ENCODE assay signal across 8 cellular contexts in the genomic region with DNA sequence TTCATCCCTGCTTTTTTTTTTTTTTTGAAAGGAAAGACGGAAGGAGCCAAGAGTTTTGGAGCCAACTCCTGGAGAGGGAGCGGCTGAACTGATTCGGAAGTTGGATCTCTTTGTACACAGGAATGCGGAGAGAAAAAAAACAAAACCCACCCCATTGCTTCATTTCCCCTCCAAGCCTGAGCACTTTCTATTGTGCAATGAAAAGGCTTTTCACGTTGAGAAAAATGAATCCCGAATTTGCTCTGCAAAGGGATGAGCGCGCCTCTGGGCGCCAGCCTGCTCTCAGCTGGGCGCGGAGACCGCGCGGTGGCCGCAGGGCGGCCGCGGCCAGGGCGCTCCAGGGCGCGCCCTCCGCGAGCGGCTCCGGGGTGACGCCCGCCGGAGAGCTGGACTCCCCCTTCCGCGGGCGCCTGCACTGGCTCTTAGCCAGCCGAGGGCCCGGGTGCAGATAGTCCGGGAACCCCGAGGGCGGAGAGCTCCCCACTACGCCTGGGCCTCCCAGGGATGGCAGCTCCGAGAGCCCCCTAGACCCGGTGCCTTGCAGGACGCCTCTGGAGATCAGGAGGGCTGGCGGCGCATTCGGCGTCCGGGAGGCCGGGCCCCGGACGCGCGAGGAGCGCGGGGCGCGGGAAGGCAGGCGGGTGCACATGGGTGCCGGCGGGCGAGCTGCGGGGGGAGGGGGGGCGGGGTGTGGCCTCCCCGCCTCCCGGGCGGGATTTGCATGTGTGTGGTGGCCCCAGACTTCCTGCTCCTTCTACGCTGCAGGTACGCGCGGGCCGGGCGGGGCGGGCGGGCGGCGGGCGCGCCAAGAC. TPM values are rescaled to one million over a fixed set of nuclear protein-coding genes. Genes with fewer than 3 reads are reported as not detected.
DNase-seq lines count a peak whose midpoint lies in the region; ATAC-seq, FAIRE-seq and TF ChIP-seq lines count a peak whose summit lies in the region.

A gene (plus strand): TSS at position 739 of the 812 bp plus-strand sequence. CDS start 281 bp downstream, outside the sequence.

- peak within 1 kb of the TSS; percentile 87 for H3K4me2 ChIP-seq in PC-9

- H3K9me2 ChIP-seq in PC-9 (ENCODE audit: insufficient read depth), result no peaks in the 10 kb centered on the region

- BruUV-seq in PC-9 (replicated peaks; lab: Mats Ljungman, UMichigan), result no TSS peak

- no peaks in the 10 kb centered on the region for H3K9me3 Mint-ChIP-seq in activated T-helper 17 cell treated with anti-CD3 and anti-CD28 coated beads, Interleukin-2, amount 50 U/mL, for 72 hours
- H3K9me3 Mint-ChIP-seq in type B pancreatic cell, result no peaks in the 10 kb centered on the region

- ATAC-seq in GM18868 (IDR thresholded peaks at IDR 0.05; ENCODE audit: unreplicated experiment) (peak; percentile 71), HG03175 (IDR thresholded peaks at IDR 0.05; ENCODE audit: unreplicated experiment) (peak; percentile 84), pancreas (peak; percentile 72 to 84 (median 80))
- peak; percentile 90 for ATAC-seq in activated T-helper 17 cell treated with anti-CD3 and anti-CD28 coated beads, Interleukin-2, amount 50 U/mL, for 72 hours (replicated peaks)

- H3K79me2 ChIP-seq in PC-9 (ENCODE audit: low read depth), result peaks cover 45% of the 10 kb centered on the region

- H3K27me3 Mint-ChIP-seq in activated T-helper 17 cell treated with anti-CD3 and anti-CD28 coated beads, Interleukin-2, amount 50 U/mL, for 72 hours, result no peaks in the 10 kb centered on the region
- peaks cover 46% of the 10 kb centered on the region for H3K27me3 Mint-ChIP-seq in type B pancreatic cell

- peak; percentile 83 for DNase-seq in 8988T
- peak; percentile 71 to 74 for DNase-seq in PC-9
- DNase-seq in fibroblast of villous mesenchyme (ENCODE audit: low read depth), result peak; percentile 69
- peak; percentile 59 to 88 (median 69) for DNase-seq in pancreas
- DNase-seq in type B pancreatic cell (ENCODE audit: extremely low spot score, unreplicated experiment), result no peak

- H3F3A ChIP-seq in PC-9 (ENCODE audit: insufficient read depth, low read depth), result peaks cover 58% of the 10 kb centered on the region

- peaks cover 26% of the 10 kb centered on the region for H4K20me1 ChIP-seq in PC-9 (ENCODE audit: insufficient read depth)

- WGBS in pancreas, 2 donors, result 0% methylated on average over 40 to 74 of the region's 75 CpGs

- no peak for TF ChIP-seq CTCF in PC-9 (conservative IDR thresholded peaks at IDR 0.05)
- TF ChIP-seq CTCF in fibroblast of villous mesenchyme (IDR thresholded peaks at IDR 0.05; ENCODE audit: insufficient read depth, low read depth, low read length), result no peak
- no peak for TF ChIP-seq CTCF in pancreas (IDR thresholded peaks at IDR 0.05)
- TF ChIP-seq CTCF in type B pancreatic cell (conservative IDR thresholded peaks at IDR 0.05), result no peak

- FAIRE-seq in pancreas (lab: Jason Lieb, UNC), result no peak

- POLR2A ChIA-PET in PC-9 (lab: Charles Lee; ENCODE audit: unreplicated experiment), result interaction anchor here (0.6 to 1.1 kb wide), 6 partner anchors 14 to 609 kb away, joined by 3 to 27 read pairs (median 6); no protein-coding TSS in a partner anchor

- H3K27ac Mint-ChIP-seq in activated T-helper 17 cell treated with anti-CD3 and anti-CD28 coated beads, Interleukin-2, amount 50 U/mL, for 72 hours, result peak within 1 kb of the TSS; percentile 90
- H3K27ac Mint-ChIP-seq in type B pancreatic cell, result peak within 1 kb of the TSS; percentile 89

- H3K4me3 ChIP-seq in PC-9 (peak within 1 kb of the TSS; percentile 100), fibroblast of villous mesenchyme (ENCODE audit: low read depth, low read length) (peak within 1 kb of the TSS; percentile 64), pancreas (peak within 1 kb of the TSS; percentile 68 to 87 (median 76))

- CTCF ChIA-PET in PC-9 (lab: Charles Lee), result no interaction called here

- H3K27ac ChIP-seq in PC-9 (peak within 1 kb of the TSS; percentile 78), pancreas (peak within 1 kb of the TSS; percentile 76 to 87 (median 78))

- peak within 1 kb of the TSS; percentile 96 for H3K4me3 Mint-ChIP-seq in activated T-helper 17 cell treated with anti-CD3 and anti-CD28 coated beads, Interleukin-2, amount 50 U/mL, for 72 hours
- H3K4me3 Mint-ChIP-seq in type B pancreatic cell, result peak within 1 kb of the TSS; percentile 93

- peaks cover 21% of the 10 kb centered on the region for H3K4me1 Mint-ChIP-seq in activated T-helper 17 cell treated with anti-CD3 and anti-CD28 coated beads, Interleukin-2, amount 50 U/mL, for 72 hours
- H3K4me1 Mint-ChIP-seq in type B pancreatic cell (ENCODE audit: unreplicated experiment), result peaks cover 30% of the 10 kb centered on the region

- peaks cover 13% of the 10 kb centered on the region for H3K36me3 ChIP-seq in PC-9 (ENCODE audit: low read depth)
- no peaks in the 10 kb centered on the region for H3K36me3 ChIP-seq in pancreas

- peak within 1 kb of the TSS; percentile 86 for H2AFZ ChIP-seq in PC-9

- H3K4me1 ChIP-seq in PC-9 (replicated peaks; ENCODE audit: insufficient read depth) (peaks cover 51% of the 10 kb centered on the region), pancreas (peaks cover 0 to 8% (median 0%) of the 10 kb centered on the region in 3 donors)

- H3K27me3 ChIP-seq in PC-9 (ENCODE audit: insufficient read depth, low read depth) (no peaks in the 10 kb centered on the region), pancreas (no peaks in the 10 kb centered on the region)

- no peaks in the 10 kb centered on the region for H3K9me3 ChIP-seq in PC-9 (ENCODE audit: insufficient read depth, low read depth)
- no peaks in the 10 kb centered on the region for H3K9me3 ChIP-seq in pancreas

- intact Hi-C loops in PC-9 (cut with micrococcal nuclease; ENCODE audit: unreplicated experiment), result loop anchor here (1.0 to 2.0 kb wide), 3 partner anchors 9 to 52 kb away; no protein-coding TSS in a partner anchor
- intact Hi-C loops in pancreas (cut with DNase I), result no loop called here

- peaks cover 40% of the 10 kb centered on the region for H3K36me3 Mint-ChIP-seq in activated T-helper 17 cell treated with anti-CD3 and anti-CD28 coated beads, Interleukin-2, amount 50 U/mL, for 72 hours (ENCODE audit: low read depth)
- no peaks in the 10 kb centered on the region for H3K36me3 Mint-ChIP-seq in type B pancreatic cell

RNA-seq across cellular contexts. Expression of the gene that starts here (rescaled TPM):
- total RNA-seq in PC-9 (2021) (78.3 and 86.9 TPM in 2 replicates), fibroblast of villous mesenchyme (15.1 and 20.6 TPM in 2 replicates), pancreas (10 to 100 TPM in 5 of 6 donors, 1 to 10 TPM in 1; 9.1 to 20.3 (median 11.4) TPM), type B pancreatic cell (ENCODE audit: low replicate concordance) (24.6 and 56.1 TPM in 2 replicates)
- 10 to 100 TPM; 57.0 to 59.7 TPM for total RNA-seq in activated T-helper 17 cell treated with anti-CD3 and anti-CD28 coated beads, Interleukin-2, amount 50 U/mL, for 72 hours
- 10 to 100 TPM; 13.7 to 15.3 TPM for polyA plus RNA-seq in pancreas
